9 cellular contexts compared by ENCODE assay signal in genomic region chr11:350723-351255, GRCh38. TPM values are rescaled to one million over a fixed set of nuclear protein-coding genes. Genes with fewer than 3 reads are reported as not detected.
A peak's percentile ranks its signal among the peaks of the same experiment; 100 is the strongest.
DNase-seq lines count a peak whose midpoint lies in the region; ATAC-seq and TF ChIP-seq lines count a peak whose summit lies in the region.
"Had no signal": no experiment of that assay in that cellular context is flagged by ENCODE, and none has a peak within 500 bp of the region (broad histone marks: within the 10 kb centered on the region; RNA-seq: fewer than 3 reads in every experiment).

No MANE protein-coding gene starts in this region.

- no peaks in the 10 kb centered on the region for H3K9me3 Mint-ChIP-seq in activated CD8-positive, alpha-beta memory T cell treated with anti-CD3 and anti-CD28 coated beads, Interleukin-2, amount 10 ng/mL, durations not matched to agents 7 days and 5 days (ENCODE audit: low read depth)
- no peaks in the 10 kb centered on the region for H3K9me3 Mint-ChIP-seq in stimulated activated effector memory CD8-positive, alpha-beta T cell treated with anti-CD3 and anti-CD28 coated beads, Interleukin-12 subunit alpha, Interleukin-12 subunit beta, amount 100 ng/mL, for 72 hours

- CTCF ChIA-PET in activated CD8-positive, alpha-beta memory T cell treated with anti-CD3 and anti-CD28 coated beads, Interleukin-2, amount 10 ng/mL, durations not matched to agents 7 days and 5 days (lab: Charles Lee), result no interaction called here

- H3K4me1 Mint-ChIP-seq in activated CD8-positive, alpha-beta memory T cell treated with anti-CD3 and anti-CD28 coated beads, Interleukin-2, amount 10 ng/mL, durations not matched to agents 7 days and 5 days, result peaks cover 32% of the 10 kb centered on the region
- peaks cover 45% of the 10 kb centered on the region for H3K4me1 Mint-ChIP-seq in stimulated activated effector memory CD8-positive, alpha-beta T cell treated with anti-CD3 and anti-CD28 coated beads, Interleukin-12 subunit alpha, Interleukin-12 subunit beta, amount 100 ng/mL, for 72 hours

- ATAC-seq in activated CD8-positive, alpha-beta memory T cell treated with anti-CD3 and anti-CD28 coated beads, Interleukin-2, amount 10 ng/mL, durations not matched to agents 7 days and 5 days, result peak; percentile 31
- peak; percentile 69 for ATAC-seq in stimulated activated effector memory CD8-positive, alpha-beta T cell treated with anti-CD3 and anti-CD28 coated beads, Interleukin-12 subunit alpha, Interleukin-12 subunit beta, amount 100 ng/mL, for 72 hours
- ATAC-seq in HG03469 (IDR thresholded peaks at IDR 0.05; ENCODE audit: unreplicated experiment) (no peak), omental fat pad (ENCODE audit: low FRiP score) (no peak)

- peak overlapping the region; percentile 39 for H3K27ac ChIP-seq in cingulate gyrus (ENCODE audit: low read depth, low read length)

- DNase-seq in activated CD8-positive, alpha-beta memory T cell treated with anti-CD3 and anti-CD28 coated beads, Interleukin-2, amount 10 ng/mL, durations not matched to agents 7 days and 5 days, result no peak
- no peak for DNase-seq in activated CD8-positive, alpha-beta memory T cell treated with anti-CD3 and anti-CD28 coated beads for 24 hours
- DNase-seq in M059J (ENCODE audit: low read depth) (peak; percentile 67), omental fat pad (ENCODE audit: low spot score) (no peak)
- no peak for DNase-seq in stimulated activated effector memory CD8-positive, alpha-beta T cell treated with anti-CD3 and anti-CD28 coated beads, Interleukin-12 subunit alpha, Interleukin-12 subunit beta, amount 100 ng/mL, for 72 hours (ENCODE audit: low spot score in 2 of 2)
- no peak for DNase-seq in stimulated activated naive CD4-positive, alpha-beta T cell treated with Interleukin-2 at 50 U/mL for 16 hours (lab: John Stamatoyannopoulos, UW)
- DNase-seq: kidney glomerular epithelial cell had no signal

- H3K27me3 Mint-ChIP-seq in activated CD8-positive, alpha-beta memory T cell treated with anti-CD3 and anti-CD28 coated beads, Interleukin-2, amount 10 ng/mL, durations not matched to agents 7 days and 5 days, result peaks cover 25% of the 10 kb centered on the region

- peak overlapping the region; percentile 68 for H3K27ac Mint-ChIP-seq in activated CD8-positive, alpha-beta memory T cell treated with anti-CD3 and anti-CD28 coated beads, Interleukin-2, amount 10 ng/mL, durations not matched to agents 7 days and 5 days
- H3K27ac Mint-ChIP-seq in stimulated activated effector memory CD8-positive, alpha-beta T cell treated with anti-CD3 and anti-CD28 coated beads, Interleukin-12 subunit alpha, Interleukin-12 subunit beta, amount 100 ng/mL, for 72 hours, result peak overlapping the region; percentile 77

- H3K36me3 Mint-ChIP-seq in activated CD8-positive, alpha-beta memory T cell treated with anti-CD3 and anti-CD28 coated beads, Interleukin-2, amount 10 ng/mL, durations not matched to agents 7 days and 5 days, result no peaks in the 10 kb centered on the region
- peaks cover 13% of the 10 kb centered on the region for H3K36me3 Mint-ChIP-seq in stimulated activated effector memory CD8-positive, alpha-beta T cell treated with anti-CD3 and anti-CD28 coated beads, Interleukin-12 subunit alpha, Interleukin-12 subunit beta, amount 100 ng/mL, for 72 hours

- no peak for TF ChIP-seq CTCF in omental fat pad (IDR thresholded peaks at IDR 0.05)

- H3K4me3 Mint-ChIP-seq in activated CD8-positive, alpha-beta memory T cell treated with anti-CD3 and anti-CD28 coated beads, Interleukin-2, amount 10 ng/mL, durations not matched to agents 7 days and 5 days, result no peak overlapping the region
- H3K4me3 Mint-ChIP-seq in stimulated activated effector memory CD8-positive, alpha-beta T cell treated with anti-CD3 and anti-CD28 coated beads, Interleukin-12 subunit alpha, Interleukin-12 subunit beta, amount 100 ng/mL, for 72 hours, result peak overlapping the region; percentile 46

RNA-seq across cellular contexts. Expression of gene B4GALNT4, which starts 18.5 kb away (rescaled TPM):
- under 1 TPM in 1 of 2 experiments, not detected in 1; 0.32 TPM for total RNA-seq in activated CD8-positive, alpha-beta memory T cell treated with anti-CD3 and anti-CD28 coated beads, Interleukin-2, amount 10 ng/mL, durations not matched to agents 7 days and 5 days
- total RNA-seq in M059J (2014; rRNA removed; shearing (Covaris generic)), result 2.8 and 9.4 TPM in 2 replicates
- 1 to 10 TPM; 1.4 to 4.1 (median 2.5) TPM for total RNA-seq in omental fat pad

RNA-seq across cellular contexts. Expression of gene IFITM3, which starts 30.1 kb away (rescaled TPM):
- total RNA-seq in activated CD8-positive, alpha-beta memory T cell treated with anti-CD3 and anti-CD28 coated beads, Interleukin-2, amount 10 ng/mL, durations not matched to agents 7 days and 5 days, result 100 to 1,000 TPM in 1 of 2 experiments, 10 to 100 TPM in 1; 53.7 to 166 TPM
- total RNA-seq in M059J (2014; rRNA removed; shearing (Covaris generic)), result 821 and 984 TPM in 2 replicates
- 100 to 1,000 TPM; 340 to 466 (median 398) TPM for total RNA-seq in omental fat pad

RNA-seq across cellular contexts. Expression of gene IFITM1, which starts 36.9 kb away (rescaled TPM):
- 100 to 1,000 TPM; 459 to 909 TPM for total RNA-seq in activated CD8-positive, alpha-beta memory T cell treated with anti-CD3 and anti-CD28 coated beads, Interleukin-2, amount 10 ng/mL, durations not matched to agents 7 days and 5 days
- total RNA-seq in M059J (2014; rRNA removed; shearing (Covaris generic)), result 1,883 and 3,156 TPM in 2 replicates
- 100 to 1,000 TPM; 224 to 389 (median 247) TPM for total RNA-seq in omental fat pad

RNA-seq across cellular contexts. Expression of gene IFITM2, which starts 43.2 kb away (rescaled TPM):
- total RNA-seq in activated CD8-positive, alpha-beta memory T cell treated with anti-CD3 and anti-CD28 coated beads, Interleukin-2, amount 10 ng/mL, durations not matched to agents 7 days and 5 days, result 1,000 to 10,000 TPM in 1 of 2 experiments, 100 to 1,000 TPM in 1; 646 to 1,401 TPM
- total RNA-seq in M059J (2014; rRNA removed; shearing (Covaris generic)), result 80.0 and 89.8 TPM in 2 replicates
- 100 to 1,000 TPM; 266 to 442 (median 382) TPM for total RNA-seq in omental fat pad

RNA-seq across cellular contexts. Expression of gene PKP3, which starts 43.2 kb away (rescaled TPM):
- under 1 TPM; 0.09 to 0.18 TPM for total RNA-seq in activated CD8-positive, alpha-beta memory T cell treated with anti-CD3 and anti-CD28 coated beads, Interleukin-2, amount 10 ng/mL, durations not matched to agents 7 days and 5 days
- total RNA-seq in M059J (2014; rRNA removed; shearing (Covaris generic)), result 7.9 and 10.6 TPM in 2 replicates
- total RNA-seq in omental fat pad, result under 1 TPM in 3 of 4 donors, not detected in 1; 0.09 to 0.96 (median 0.95) TPM

Comparison
In these comparisons a context has a peak if more than half of its experiments do, and no peak if none do; other contexts are left out.
1. ATAC-seq: peak in activated CD8-positive, alpha-beta memory T cell treated with anti-CD3 and anti-CD28 coated beads, Interleukin-2, amount 10 ng/mL, durations not matched to agents 7 days and 5 days (single experiment) and stimulated activated effector memory CD8-positive, alpha-beta T cell treated with anti-CD3 and anti-CD28 coated beads, Interleukin-12 subunit alpha, Interleukin-12 subunit beta, amount 100 ng/mL, for 72 hours (single experiment); none in HG03469 (single experiment) and omental fat pad (single experiment).